Comparison of ENCODE assay signal across 22 cellular contexts in the genomic region with DNA sequence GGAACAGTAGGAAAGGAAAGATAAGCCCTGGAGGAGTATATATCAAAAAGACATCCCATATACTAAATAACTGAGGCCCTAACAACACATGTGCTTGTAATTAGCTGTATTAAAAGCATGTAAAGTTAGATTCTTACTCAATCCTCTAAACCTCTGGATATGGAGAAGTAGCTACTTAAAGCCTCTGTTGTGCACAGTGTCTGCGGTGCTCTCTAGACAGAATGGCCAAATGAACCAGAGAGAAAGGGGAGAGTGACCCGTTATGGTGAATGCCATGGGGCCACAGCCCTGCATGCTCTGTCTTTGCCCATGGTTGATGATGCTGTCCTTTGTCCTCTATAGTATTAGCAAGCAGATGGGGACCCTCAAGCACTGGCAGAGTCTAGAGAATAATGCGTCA.
A peak's percentile ranks its signal among the peaks of the same experiment; 100 is the strongest.
DNase-seq lines count a peak whose midpoint lies in the region; ATAC-seq, FAIRE-seq and TF ChIP-seq lines count a peak whose summit lies in the region.
"Had no signal": no experiment of that assay in that cellular context is flagged by ENCODE, and none has a peak within 500 bp of the region (broad histone marks: within the 10 kb centered on the region; RNA-seq: fewer than 3 reads in every experiment).

No MANE protein-coding gene starts in this region.

- no peak overlapping the region for H3K27ac ChIP-seq in H1 (ENCODE audit: low read depth, low read length)
- H3K27ac ChIP-seq in neuronal stem cell (replicated peaks; ENCODE audit: low read length) = no peak overlapping the region
- no peak overlapping the region for H3K27ac ChIP-seq in transverse colon
- H3K27ac ChIP-seq: BLaER1, RWPE1 had no signal

- H4K20me1 ChIP-seq in H1 (replicated peaks in 1 of 2; ENCODE audit: control insufficient read depth in 1 of 2, insufficient read depth in 2 of 2, low read length in 2 of 2) = no peaks in the 10 kb centered on the region
- H4K20me1 ChIP-seq: BLaER1 had no signal

- no peak for TF ChIP-seq EP300 in H1 (IDR thresholded peaks at IDR 0.05; ENCODE audit: borderline replicate concordance in 1 of 2, low read depth in 2 of 2, low read length in 2 of 2)
- TF ChIP-seq EP300 in transverse colon (IDR thresholded peaks at IDR 0.05; ENCODE audit: low read depth) = no peak

- H2BK20ac ChIP-seq in H1 (ENCODE audit: low read length) = no peak overlapping the region

- H3K4me3 ChIP-seq in H1 (ENCODE audit: extremely low read depth in 1 of 4, insufficient read depth in 2 of 4, low read depth in 3 of 4, low read length in 4 of 4) = no peak overlapping the region
- no peak overlapping the region for H3K4me3 ChIP-seq in neuronal stem cell (ENCODE audit: low read length in 2 of 2)
- H3K4me3 ChIP-seq in transverse colon = no peak overlapping the region
- H3K4me3 ChIP-seq: BLaER1, K562 had no signal

- no peak for TF ChIP-seq RAD21 in H1 (IDR thresholded peaks at IDR 0.05 in 1 of 2, conservative IDR thresholded peaks at IDR 0.05 in 1 of 2; ENCODE audit: low read depth in 2 of 2, low read length in 2 of 2)

- H3K56ac ChIP-seq in H1 (replicated peaks; ENCODE audit: insufficient read length, low read depth, low read length) = no peak overlapping the region

- H3K4me1 ChIP-seq in H1 (replicated peaks in 1 of 4; ENCODE audit: control insufficient read depth in 3 of 4, insufficient read depth in 4 of 4, low read length in 3 of 4) (no peaks in the 10 kb centered on the region), neuronal stem cell (ENCODE audit: control insufficient read depth in 2 of 2, insufficient read depth in 1 of 2, low read depth in 1 of 2, low read length in 2 of 2) (no peaks in the 10 kb centered on the region), transverse colon (no peaks in the 10 kb centered on the region)
- H3K4me1 ChIP-seq: BLaER1 had no signal

- POLR2A ChIA-PET in H1 (lab: Charles Lee; ENCODE audit: partially characterized antibody) = no interaction called here

- H2BK120ac ChIP-seq in H1 (replicated peaks; ENCODE audit: low read depth, low read length) = no peak overlapping the region
- no peak overlapping the region for H2BK120ac ChIP-seq in neuronal stem cell (ENCODE audit: low read depth, low read length)

- no peak overlapping the region for H2BK12ac ChIP-seq in H1 (ENCODE audit: low read depth, low read length)
- no peak overlapping the region for H2BK12ac ChIP-seq in neuronal stem cell (ENCODE audit: low read length)

- H2BK15ac ChIP-seq in H1 (ENCODE audit: low read length) (no peak overlapping the region), neuronal stem cell (ENCODE audit: low read length) (no peak overlapping the region)

- FAIRE-seq in H1 (lab: Jason Lieb, UNC) (no peak), frontal cortex (lab: Jason Lieb, UNC) (no peak)
- FAIRE-seq: D721Med, G401.6, GM12891, GM18507, K562 had no signal

- no peak overlapping the region for H4K5ac ChIP-seq in H1 (ENCODE audit: insufficient read length, low read depth, low read length)

- H3K23ac ChIP-seq in H1 (ENCODE audit: insufficient read length) = no peak overlapping the region
- no peak overlapping the region for H3K23ac ChIP-seq in neuronal stem cell (ENCODE audit: low read depth, low read length, poor library complexity)

- ATAC-seq in left ventricle myocardium superior = no peak
- ATAC-seq: K562, T-cell had no signal

- H3K79me2 ChIP-seq in H1 (ENCODE audit: control insufficient read depth in 1 of 2, insufficient read depth in 2 of 2, low read length in 2 of 2) = no peaks in the 10 kb centered on the region

- H4K91ac ChIP-seq in H1 (replicated peaks; ENCODE audit: insufficient read length, low read length) (no peak overlapping the region), neuronal stem cell (ENCODE audit: low read depth, low read length, poor library complexity) (no peak overlapping the region)

- H2BK5ac ChIP-seq in H1 (ENCODE audit: low read depth, low read length) (no peak overlapping the region), neuronal stem cell (ENCODE audit: low read length) (no peak overlapping the region)

- H3K23me2 ChIP-seq in H1 (ENCODE audit: low read depth, low read length) = no peaks in the 10 kb centered on the region; the same call in 1 of the 2 replicates

- no peak overlapping the region for H3K18ac ChIP-seq in H1 (ENCODE audit: extremely low read depth, low read length)
- no peak overlapping the region for H3K18ac ChIP-seq in neuronal stem cell (ENCODE audit: low read length)

- CTCF ChIA-PET in H1 (lab: Charles Lee; ENCODE audit: partially characterized antibody) = interaction anchor here (0.9 to 4.8 kb wide), 14 partner anchors 9 to 642 kb away, joined by 3 to 42 read pairs (median 8); a partner anchor contains a TSS

- H3K79me1 ChIP-seq in H1 (ENCODE audit: low read depth, low read length) (no peaks in the 10 kb centered on the region), neuronal stem cell (ENCODE audit: low read depth, low read length) (no peaks in the 10 kb centered on the region)

- H2AK5ac ChIP-seq in H1 (ENCODE audit: low read depth, low read length) = no peak overlapping the region
- no peak overlapping the region for H2AK5ac ChIP-seq in neuronal stem cell (ENCODE audit: low read depth, low read length)

- no peak overlapping the region for H3K4ac ChIP-seq in H1 (replicated peaks; ENCODE audit: insufficient read length, low read depth, low read length)
- H3K4ac ChIP-seq in neuronal stem cell (ENCODE audit: low read length) = no peak overlapping the region

- H3K36me3 ChIP-seq in H1 (ENCODE audit: control insufficient read depth in 2 of 4, insufficient read depth in 4 of 4, low read length in 3 of 4) (no peaks in the 10 kb centered on the region), neuronal stem cell (replicated peaks in 1 of 2; ENCODE audit: control insufficient read depth in 2 of 2, insufficient read depth in 2 of 2, low read length in 2 of 2) (no peaks in the 10 kb centered on the region), transverse colon (no peaks in the 10 kb centered on the region)
- H3K36me3 ChIP-seq: BLaER1 had no signal

- intact Hi-C loops in transverse colon (cut with DNase I; ENCODE audit: low total_unique reads) (no loop called here), left ventricle myocardium superior (cut with micrococcal nuclease) (loop anchor here (10.0 kb wide), 1 partner anchor 641 kb away; no protein-coding TSS in a partner anchor)

- H2AFZ ChIP-seq in H1 (ENCODE audit: low read length) (peak overlapping the region; percentile 52; the same call in 1 of the 2 replicates), neuronal stem cell (ENCODE audit: low read length) (peak overlapping the region; percentile 32)

- H3K9me3 ChIP-seq in H1 (ENCODE audit: insufficient read depth in 2 of 2, low read depth in 1 of 2, low read length in 1 of 2) (no peaks in the 10 kb centered on the region), neuronal stem cell (replicated peaks in 1 of 2; ENCODE audit: control insufficient read depth in 2 of 2, insufficient read depth in 1 of 2, low read depth in 1 of 2, low read length in 2 of 2) (no peaks in the 10 kb centered on the region), transverse colon (no peaks in the 10 kb centered on the region)
- H3K9me3 ChIP-seq: BLaER1 had no signal

- TF ChIP-seq POLR2A in H1 (IDR thresholded peaks at IDR 0.05; ENCODE audit: control extremely low read depth in 1 of 2, low read depth in 2 of 2, low read length in 2 of 2) (no peak), transverse colon (IDR thresholded peaks at IDR 0.05) (no peak)

- in situ Hi-C loops in transverse colon (cut with MboI; ENCODE audit: low pct_ligation_motif_present in 1 of 4, low pct_unique_long_range_greater_than_20kb in 1 of 4, low sequenced_read_pairs in 3 of 4) = loop anchor here (10.0 to 25.0 kb wide), 3 partner anchors 641 to 651 kb away; no protein-coding TSS in a partner anchor

- DNase-seq in GM03348 (ENCODE audit: low spot score) (peak; percentile 2), NOMO-1 treated with DMSO at 0.1 percent for 48 hours (lab: John Stamatoyannopoulos, UW; ENCODE audit: unreplicated experiment) (peak; percentile 78), H1 (ENCODE audit: low read depth in 1 of 2, low spot score in 2 of 2) (no peak), neuronal stem cell (ENCODE audit: low spot score) (no peak), transverse colon (no peak), frontal cortex (ENCODE audit: low spot score in 2 of 2) (no peak), left ventricle myocardium superior (no peak)
- no peak for DNase-seq in activated CD4-positive, CD25-positive, alpha-beta regulatory T cell treated with anti-CD3 and anti-CD28 coated beads, Interleukin-2, amount 50 U/mL, for 72 hours
- DNase-seq: CD8-positive, alpha-beta memory T cell; DMS79 treated with DMSO at 0.1 percent for 48 hours; GOT3; NCI-H1048; NCI-H2081 treated with DMSO at 0.1 percent for 48 hours; NCI-H524; T-cell had no signal

- WGBS in H1 (ENCODE audit: extremely low coverage in 1 of 2, insufficient coverage in 1 of 2, insufficient read length in 1 of 2, insufficient replicate concordance in 2 of 2, low coverage in 1 of 2, low lambda C conversion rate in 2 of 2, missing lambda C conversion rate in 1 of 2), 2 experiments = 79% methylated on average over 3 of the region's 3 CpGs; no CpG with 5 or more reads in 1 of the 2 experiments
- no CpG with 5 or more reads among the region's 3 CpGs for WGBS in neuronal stem cell (ENCODE audit: extremely low coverage in 2 of 2, insufficient read length in 2 of 2, insufficient replicate concordance in 1 of 2), 2 donors
- 39 to 55% methylated on average over 2 to 3 of the region's 3 CpGs for WGBS in transverse colon (ENCODE audit: low coverage in 1 of 2), 2 donors

- H3K27me3 ChIP-seq in H1 (replicated peaks in 1 of 4; ENCODE audit: control insufficient read depth in 3 of 4, extremely low read depth in 1 of 4, insufficient read depth in 3 of 4, low read length in 3 of 4) (no peaks in the 10 kb centered on the region), neuronal stem cell (ENCODE audit: control insufficient read depth in 3 of 3, insufficient read depth in 3 of 3, low read depth in 1 of 3, low read length in 3 of 3) (no peaks in the 10 kb centered on the region), transverse colon (no peaks in the 10 kb centered on the region)
- H3K27me3 ChIP-seq: BLaER1 had no signal

- TF ChIP-seq CTCF in H1 (IDR thresholded peaks at IDR 0.05; ENCODE audit: control extremely low read depth in 1 of 3, insufficient read depth in 1 of 3, low read depth in 1 of 3, low read length in 3 of 3) = no peak
- no peak for TF ChIP-seq CTCF in transverse colon (IDR thresholded peaks at IDR 0.05)

- H3K14ac ChIP-seq in H1 (ENCODE audit: insufficient read length) (no peak overlapping the region), neuronal stem cell (ENCODE audit: low read length) (no peak overlapping the region)

- H3K9ac ChIP-seq in H1 (replicated peaks in 1 of 4; ENCODE audit: extremely low read depth in 1 of 4, low read depth in 3 of 4, low read length in 3 of 4) = no peak overlapping the region
- H3K9ac ChIP-seq in neuronal stem cell (ENCODE audit: low read depth, low read length, poor library complexity) = no peak overlapping the region
- H3K9ac ChIP-seq: BLaER1 had no signal

- H4K8ac ChIP-seq in H1 (ENCODE audit: extremely low read depth, insufficient read depth, low read length) (no peak overlapping the region), neuronal stem cell (ENCODE audit: low read depth, low read length) (no peak overlapping the region)

- no peak overlapping the region for H3K4me2 ChIP-seq in H1 (ENCODE audit: insufficient read depth in 1 of 2, low read depth in 2 of 2, low read length in 2 of 2)
- H3K4me2 ChIP-seq in neuronal stem cell (ENCODE audit: insufficient read depth, low read length, poor library complexity, severe bottlenecking) = no peak overlapping the region
- H3K4me2 ChIP-seq: BLaER1 had no signal

Comparison
In these comparisons a context has a peak if more than half of its experiments do, and no peak if none do; other contexts are left out.
1. DNase-seq: peak in GM03348 (single experiment) and NOMO-1 treated with DMSO at 0.1 percent for 48 hours (single experiment); none in H1 (0 of 2), neuronal stem cell (single experiment), transverse colon (single experiment), frontal cortex (0 of 2), activated CD4-positive, CD25-positive, alpha-beta regulatory T cell treated with anti-CD3 and anti-CD28 coated beads, Interleukin-2, amount 50 U/mL, for 72 hours (single experiment) and left ventricle myocardium superior (single experiment).